In genomic region chr15:75278497-75278896, GRCh38 we compare ENCODE assay signal across 11 cellular contexts. TPM values are rescaled to one million over a fixed set of nuclear protein-coding genes. Genes with fewer than 3 reads are reported as not detected.
A peak's percentile ranks its signal among the peaks of the same experiment; 100 is the strongest.
DNase-seq lines count a peak whose midpoint lies in the region; ATAC-seq and TF ChIP-seq lines count a peak whose summit lies in the region.
"Not testable (repeated sequence)": the region's sequence is repeated elsewhere in the genome, so short reads cannot be mapped to it uniquely, and the experiment has no call there.
"Had no signal": no experiment of that assay in that cellular context is flagged by ENCODE, and none has a peak within 500 bp of the region (broad histone marks: within the 10 kb centered on the region; RNA-seq: fewer than 3 reads in every experiment).

No MANE protein-coding gene starts in this region.

- DNase-seq in ELF-1 (ENCODE audit: low read depth, low spot score) (peak; percentile 39), RWPE2 (ENCODE audit: low spot score) (peak; percentile 3), fibroblast of gingiva (ENCODE audit: low read depth) (peak; percentile 0), iPS DF 19.7 (ENCODE audit: low read depth, low spot score) (peak; percentile 60), mesenteric fat pad (ENCODE audit: low spot score) (peak; percentile 35), ureter (ENCODE audit: low spot score) (peak; percentile 27)
- DNase-seq in activated CD8-positive, alpha-beta memory T cell treated with anti-CD3 and anti-CD28 coated beads, Interleukin-2, amount 10 ng/mL, durations not matched to agents 7 days and 5 days: peak; percentile 39

- H3K27me3 ChIP-seq in HUES6 (ENCODE audit: control insufficient read depth, insufficient read depth, low read length); RWPE2 (ENCODE audit: insufficient read depth, poor library complexity, severe bottlenecking): not testable (repeated sequence)

- H3K9me3 ChIP-seq in HUES6 (ENCODE audit: control insufficient read depth, insufficient read depth, low read depth, low read length); RWPE2 (ENCODE audit: severe bottlenecking): not testable (repeated sequence)

- H3K36me3 ChIP-seq in HUES6 (ENCODE audit: control insufficient read depth, insufficient read depth, low read length); RWPE2 (ENCODE audit: low read depth): not testable (repeated sequence)

- not testable (repeated sequence) for H3K4me3 Mint-ChIP-seq in activated CD8-positive, alpha-beta memory T cell treated with anti-CD3 and anti-CD28 coated beads, Interleukin-2, amount 10 ng/mL, durations not matched to agents 7 days and 5 days

- H3K4me1 ChIP-seq in HUES6 (ENCODE audit: control insufficient read depth, insufficient read depth, low read length); RWPE2 (ENCODE audit: insufficient read depth, poor library complexity, severe bottlenecking): not testable (repeated sequence)

- H3K36me3 Mint-ChIP-seq in activated CD8-positive, alpha-beta memory T cell treated with anti-CD3 and anti-CD28 coated beads, Interleukin-2, amount 10 ng/mL, durations not matched to agents 7 days and 5 days: not testable (repeated sequence)

- not testable (repeated sequence) for H3K4me1 Mint-ChIP-seq in activated CD8-positive, alpha-beta memory T cell treated with anti-CD3 and anti-CD28 coated beads, Interleukin-2, amount 10 ng/mL, durations not matched to agents 7 days and 5 days

- not testable (repeated sequence) for TF ChIP-seq CTCF in RWPE2 (IDR thresholded peaks at IDR 0.05; ENCODE audit: poor library complexity, severe bottlenecking)

- not testable (repeated sequence) for H3K27me3 Mint-ChIP-seq in activated CD8-positive, alpha-beta memory T cell treated with anti-CD3 and anti-CD28 coated beads, Interleukin-2, amount 10 ng/mL, durations not matched to agents 7 days and 5 days

- H3K9ac ChIP-seq in HUES6 (ENCODE audit: low read length): peak overlapping the region; percentile 26

- not testable (repeated sequence) for H3K9me3 Mint-ChIP-seq in activated CD8-positive, alpha-beta memory T cell treated with anti-CD3 and anti-CD28 coated beads, Interleukin-2, amount 10 ng/mL, durations not matched to agents 7 days and 5 days (ENCODE audit: low read depth)

- not testable (repeated sequence) for H3K4me3 ChIP-seq in HUES6 (ENCODE audit: low read depth, low read length); RWPE2 (ENCODE audit: severe bottlenecking)

- CTCF ChIA-PET in activated CD8-positive, alpha-beta memory T cell treated with anti-CD3 and anti-CD28 coated beads, Interleukin-2, amount 10 ng/mL, durations not matched to agents 7 days and 5 days (lab: Charles Lee): not testable (repeated sequence)

- H3K27ac Mint-ChIP-seq in activated CD8-positive, alpha-beta memory T cell treated with anti-CD3 and anti-CD28 coated beads, Interleukin-2, amount 10 ng/mL, durations not matched to agents 7 days and 5 days: not testable (repeated sequence)

- not testable (repeated sequence) for H3K27ac ChIP-seq in HUES6 (ENCODE audit: low read depth, low read length); RWPE2 (ENCODE audit: poor library complexity, severe bottlenecking)

- not testable (repeated sequence) for ATAC-seq in RWPE2 (ENCODE audit: low read depth); activated CD8-positive, alpha-beta memory T cell treated with anti-CD3 and anti-CD28 coated beads, Interleukin-2, amount 10 ng/mL, durations not matched to agents 7 days and 5 days

RNA-seq across cellular contexts. Expression of gene GOLGA6D, which starts 4.1 kb away (rescaled TPM):
- under 1 TPM in 1 of 2 experiments, not detected in 1; 0.12 TPM for total RNA-seq in activated CD8-positive, alpha-beta memory T cell treated with anti-CD3 and anti-CD28 coated beads, Interleukin-2, amount 10 ng/mL, durations not matched to agents 7 days and 5 days
- total RNA-seq in mesenteric fat pad (not detected), ureter (not detected)
- total RNA-seq: Caco-2; CD8-positive, alpha-beta memory T cell; H4 had no signal

RNA-seq across cellular contexts. Expression of gene GOLGA6C, which starts 20.4 kb away (rescaled TPM):
- total RNA-seq in activated CD8-positive, alpha-beta memory T cell treated with anti-CD3 and anti-CD28 coated beads, Interleukin-2, amount 10 ng/mL, durations not matched to agents 7 days and 5 days: not detected
- total RNA-seq in mesenteric fat pad: not detected
- total RNA-seq in ureter: not detected
- total RNA-seq: Caco-2; CD8-positive, alpha-beta memory T cell; H4 had no signal

RNA-seq across cellular contexts. Expression of gene COMMD4, which starts 57.4 kb away (rescaled TPM):
- total RNA-seq in activated CD8-positive, alpha-beta memory T cell treated with anti-CD3 and anti-CD28 coated beads, Interleukin-2, amount 10 ng/mL, durations not matched to agents 7 days and 5 days: 10 to 100 TPM; 76.6 to 80.7 TPM
- 41.5 TPM for total RNA-seq in mesenteric fat pad
- total RNA-seq in ureter: 53.0 TPM

Comparison
In these comparisons a context has a peak if more than half of its experiments do, and no peak if none do; other contexts are left out.
1. DNase-seq: peak in every context shown above with its lines; median percentile 60 in iPS DF 19.7; 39 in ELF-1; 39 in activated CD8-positive, alpha-beta memory T cell treated with anti-CD3 and anti-CD28 coated beads, Interleukin-2, amount 10 ng/mL, durations not matched to agents 7 days and 5 days; 35 in mesenteric fat pad; 27 in ureter; 3 in RWPE2; 0 in fibroblast of gingiva.